Comparison of ENCODE assay signal across 16 cellular contexts in the genomic region with DNA sequence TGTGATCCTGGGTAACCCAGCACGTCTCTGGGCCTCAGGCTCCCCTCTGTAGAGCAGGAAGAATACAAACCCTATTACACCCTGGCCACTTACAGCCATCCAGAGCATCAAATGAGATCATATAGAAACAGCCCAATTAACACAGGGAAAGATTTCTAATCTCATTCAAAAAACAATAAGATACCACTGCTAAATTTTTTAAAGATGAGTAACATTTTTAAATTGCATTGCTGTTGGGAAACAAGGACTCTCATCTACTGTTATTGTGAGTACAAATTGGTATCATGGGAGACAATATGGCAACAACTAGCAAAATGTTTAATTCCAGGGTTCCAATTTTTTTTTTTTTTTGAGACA. TPM values are rescaled to one million over a fixed set of nuclear protein-coding genes. Genes with fewer than 3 reads are reported as not detected.
DNase-seq lines count a peak whose midpoint lies in the region; ATAC-seq and TF ChIP-seq lines count a peak whose summit lies in the region.
"Had no signal": no experiment of that assay in that cellular context is flagged by ENCODE, and none has a peak within 500 bp of the region (broad histone marks: within the 10 kb centered on the region; RNA-seq: fewer than 3 reads in every experiment).

No MANE protein-coding gene starts in this region.

- no peaks in the 10 kb centered on the region for H3F3A ChIP-seq in SK-N-SH (replicated peaks; ENCODE audit: insufficient read depth)

- H2AFZ ChIP-seq in SK-N-SH (ENCODE audit: low read depth): peak overlapping the region; percentile 82
- no peak overlapping the region for H2AFZ ChIP-seq in fibroblast of lung (ENCODE audit: low read length)

- no peak for TF ChIP-seq RAD21 in SK-N-SH (IDR thresholded peaks at IDR 0.05; ENCODE audit: low read length)

- CTCF ChIA-PET in SK-N-SH (lab: Yijun Ruan, JAX): interaction anchor here (0.5 to 6.8 kb wide), 40 partner anchors 9 to 221 kb away, joined by 3 to 98 read pairs (median 5); a partner anchor contains a TSS

- intact Hi-C loops in gastrocnemius medialis (cut with DNase I; ENCODE audit: low total_unique reads): loop anchor here (1.0 to 10.0 kb wide), 2 partner anchors 54 to 134 kb away; no protein-coding TSS in a partner anchor

- H3K27ac ChIP-seq in SK-N-SH (ENCODE audit: low read depth in 2 of 2, low read length in 1 of 2) (no peak overlapping the region), fibroblast of lung (ENCODE audit: insufficient read depth, low read length) (no peak overlapping the region), gastrocnemius medialis (peak overlapping the region; percentile 91 to 100 (median 98))
- H3K27ac ChIP-seq: tibial artery had no signal

- no peaks in the 10 kb centered on the region for H3K27me3 ChIP-seq in SK-N-SH (ENCODE audit: insufficient read depth)
- no peaks in the 10 kb centered on the region for H3K27me3 ChIP-seq in fibroblast of lung (ENCODE audit: control insufficient read depth, insufficient read depth, low read length)
- no peaks in the 10 kb centered on the region for H3K27me3 ChIP-seq in gastrocnemius medialis
- H3K27me3 ChIP-seq: tibial artery had no signal

- WGBS in SK-N-SH (ENCODE audit: low lambda C conversion rate): 100% methylated on average over 1 of the region's 1 CpG

- H3K4me2 ChIP-seq in SK-N-SH (no peak overlapping the region; the same call in 1 of the 2 replicates), fibroblast of lung (ENCODE audit: extremely low read depth, insufficient read depth, low read length) (no peak overlapping the region)

- ATAC-seq in gastrocnemius medialis: no peak
- ATAC-seq: stimulated activated memory B cell treated with anti-CD40 and anti-IgM and Interleukin-4, amounts not matched to agents 10 μg/mL and 1 μg/mL and 100 μg/mL, for 72 hours had no signal

- H3K9me2 ChIP-seq in SK-N-SH: no peaks in the 10 kb centered on the region

- H3K36me3 ChIP-seq in SK-N-SH (replicated peaks in 1 of 2; ENCODE audit: control insufficient read depth in 1 of 2, insufficient read depth in 2 of 2, low read length in 1 of 2) (no peaks in the 10 kb centered on the region), fibroblast of lung (ENCODE audit: control insufficient read depth, insufficient read depth, low read length) (no peaks in the 10 kb centered on the region), gastrocnemius medialis (peaks cover 0 to 61% of the 10 kb centered on the region in 2 donors)

- H3K9me3 ChIP-seq in SK-N-SH (no peaks in the 10 kb centered on the region), fibroblast of lung (ENCODE audit: control insufficient read depth, insufficient read depth, low read depth, low read length) (no peaks in the 10 kb centered on the region), gastrocnemius medialis (no peaks in the 10 kb centered on the region)
- H3K9me3 ChIP-seq: tibial artery had no signal

- TF ChIP-seq CTCF in SK-N-SH (IDR thresholded peaks at IDR 0.05): no peak
- TF ChIP-seq CTCF in fibroblast of lung (conservative IDR thresholded peaks at IDR 0.05 in 1 of 2, IDR thresholded peaks at IDR 0.05 in 1 of 2; ENCODE audit: low read depth in 1 of 2, low read length in 2 of 2): no peak
- no peak for TF ChIP-seq CTCF in gastrocnemius medialis (IDR thresholded peaks at IDR 0.05 in 4 of 5, conservative IDR thresholded peaks at IDR 0.05 in 1 of 5)

- TF ChIP-seq EP300 in SK-N-SH (IDR thresholded peaks at IDR 0.05; ENCODE audit: borderline replicate concordance in 1 of 2, low read depth in 1 of 2, low read length in 1 of 2): no peak

- H3K79me2 ChIP-seq in SK-N-SH (ENCODE audit: insufficient read depth) (no peaks in the 10 kb centered on the region), fibroblast of lung (ENCODE audit: control insufficient read depth, insufficient read depth, low read length) (no peaks in the 10 kb centered on the region)

- H3K4me1 ChIP-seq in SK-N-SH (ENCODE audit: control insufficient read depth in 1 of 2, insufficient read depth in 2 of 2, low read depth in 1 of 2, low read length in 1 of 2): peaks cover 2 to 4% of the 10 kb centered on the region in 2 experiments; a peak in 1 of 4 replicates
- peaks cover 4% of the 10 kb centered on the region for H3K4me1 ChIP-seq in fibroblast of lung (ENCODE audit: control insufficient read depth, extremely low read depth, insufficient read depth, low read length)
- H3K4me1 ChIP-seq in gastrocnemius medialis: peaks cover 9 to 19% of the 10 kb centered on the region in 2 donors

- no peak for TF ChIP-seq POLR2A in gastrocnemius medialis (IDR thresholded peaks at IDR 0.05)

- H4K20me1 ChIP-seq in SK-N-SH (ENCODE audit: insufficient read depth) (no peaks in the 10 kb centered on the region), fibroblast of lung (ENCODE audit: control insufficient read depth, extremely low read depth, insufficient read depth, low read length) (no peaks in the 10 kb centered on the region)

- H3K9ac ChIP-seq in SK-N-SH: no peak overlapping the region
- H3K9ac ChIP-seq in fibroblast of lung (ENCODE audit: insufficient read depth, low read length): no peak overlapping the region

- H3K4me3 ChIP-seq in SK-N-SH (ENCODE audit: low read depth in 2 of 2, low read length in 1 of 2) (no peak overlapping the region), fibroblast of lung (replicated peaks in 1 of 4; ENCODE audit: control extremely low read depth in 1 of 4, insufficient read depth in 1 of 4, low read depth in 3 of 4, low read length in 4 of 4) (no peak overlapping the region), gastrocnemius medialis (no peak overlapping the region)
- H3K4me3 ChIP-seq: K562, skin epidermis, tibial artery had no signal

- in situ Hi-C loops in gastrocnemius medialis (cut with MboI; ENCODE audit: low sequenced_read_pairs in 4 of 4): loop anchor here in 3 of 4 donors (5.0 to 10.0 kb wide), 2 partner anchors 52 to 54 kb away; no protein-coding TSS in a partner anchor

- POLR2A ChIA-PET in SK-N-SH (lab: Yijun Ruan, JAX): interaction anchor here (1.3 kb wide), 1 partner anchor 17 kb away, joined by 4 read pairs; no protein-coding TSS in a partner anchor

- peak; percentile 55 for DNase-seq in GM04503 (ENCODE audit: low read depth)
- no peak for DNase-seq in SK-N-SH
- DNase-seq in fibroblast of lung (ENCODE audit: low read depth in 2 of 2): peak; percentile 21 to 48
- no peak for DNase-seq in gastrocnemius medialis
- no peak for DNase-seq in mucosa of gallbladder (ENCODE audit: low spot score)
- DNase-seq in MV-4-11 (lab: John Stamatoyannopoulos, UW): no peak
- DNase-seq in NAMALWA (ENCODE audit: low spot score): no peak
- DNase-seq: CD8-positive, alpha-beta memory T cell; occipital lobe; T-helper 9 cell had no signal

TF ChIP-seq in SK-N-SH, 30 proteins besides CTCF, POLR2A, EP300 and RAD21:
- no peak for TF ChIP-seq MXI1 (IDR thresholded peaks at IDR 0.05; ENCODE audit: low read depth, low read length)
- TF ChIP-seq JUND (IDR thresholded peaks at IDR 0.05): no peak
- TF ChIP-seq EZH2phosphoT487 (IDR thresholded peaks at IDR 0.05; ENCODE audit: borderline replicate concordance, low read depth): no peak
- no peak for TF ChIP-seq SIN3A (IDR thresholded peaks at IDR 0.05; ENCODE audit: borderline replicate concordance, low read depth, low read length)
- no peak for TF ChIP-seq TCF12 (IDR thresholded peaks at IDR 0.05)
- TF ChIP-seq TAF1 (IDR thresholded peaks at IDR 0.05; ENCODE audit: borderline replicate concordance, low read depth, low read length): no peak
- no peak for TF ChIP-seq TEAD4 (IDR thresholded peaks at IDR 0.05; ENCODE audit: borderline replicate concordance, insufficient read depth)
- no peak for TF ChIP-seq POLR2AphosphoS5 (IDR thresholded peaks at IDR 0.05; ENCODE audit: low read depth, low read length)
- no peak for TF ChIP-seq NFIC (IDR thresholded peaks at IDR 0.05; ENCODE audit: borderline replicate concordance)

RNA-seq across cellular contexts. Expression of a gene that starts 41.1 kb away (rescaled TPM):
- polyA plus RNA-seq in SK-N-SH (2012; rRNA removed): not detected in 2 replicates
- 0.01 and 0.03 TPM in 2 replicates for polyA plus RNA-seq in SK-N-SH (2012; cell fraction: cytosol; rRNA removed)
- not detected in 2 replicates for polyA plus RNA-seq in SK-N-SH (2012; cell fraction: nucleus; rRNA removed)
- under 0.01 and 0.17 TPM in 2 replicates for total RNA-seq in fibroblast of lung
- polyA plus RNA-seq in fibroblast of lung: 0.07 TPM in 2 replicates
- polyA plus RNA-seq in fibroblast of lung (2012): 0.03 and 0.06 TPM in 2 replicates
- not detected in 2 replicates for polyA minus RNA-seq in fibroblast of lung (ENCODE audit: low replicate concordance)
- 100 to 1,000 TPM; 184 to 519 (median 364) TPM for total RNA-seq in gastrocnemius medialis
- total RNA-seq in mucosa of gallbladder: 1.4 TPM
- total RNA-seq: activated CD4-positive, alpha-beta T cell treated with anti-CD3 and anti-CD28 coated beads, Interleukin-2, amount 10 ng/mL, durations not matched to agents 24 days and 14 days; activated naive CD8-positive, alpha-beta T cell treated with anti-CD3 and anti-CD28 coated beads for 36 hours; CD8-positive, alpha-beta memory T cell; K562 had no signal
- polyA plus RNA-seq: CD8-positive, alpha-beta memory T cell had no signal

Comparison
In these comparisons a context has a peak if more than half of its experiments do, and no peak if none do; other contexts are left out.
1. DNase-seq: peak in GM04503 (single experiment) and fibroblast of lung (2 of 2); none in SK-N-SH (single experiment), gastrocnemius medialis (0 of 2), mucosa of gallbladder (single experiment), MV-4-11 (single experiment) and NAMALWA (single experiment).
2. H3K27ac ChIP-seq: peak in gastrocnemius medialis (4 of 4); none in SK-N-SH (0 of 2) and fibroblast of lung (single experiment).
3. RNA of a gene that starts 41.1 kb away (total RNA-seq): 184 to 519 TPM in gastrocnemius medialis; 1.4 TPM in mucosa of gallbladder (single experiment) and under 0.01 to 0.17 TPM in fibroblast of lung; every median in the first group is over 10 times any median in the second.